12 cellular contexts compared by ENCODE assay signal in the genomic region with DNA sequence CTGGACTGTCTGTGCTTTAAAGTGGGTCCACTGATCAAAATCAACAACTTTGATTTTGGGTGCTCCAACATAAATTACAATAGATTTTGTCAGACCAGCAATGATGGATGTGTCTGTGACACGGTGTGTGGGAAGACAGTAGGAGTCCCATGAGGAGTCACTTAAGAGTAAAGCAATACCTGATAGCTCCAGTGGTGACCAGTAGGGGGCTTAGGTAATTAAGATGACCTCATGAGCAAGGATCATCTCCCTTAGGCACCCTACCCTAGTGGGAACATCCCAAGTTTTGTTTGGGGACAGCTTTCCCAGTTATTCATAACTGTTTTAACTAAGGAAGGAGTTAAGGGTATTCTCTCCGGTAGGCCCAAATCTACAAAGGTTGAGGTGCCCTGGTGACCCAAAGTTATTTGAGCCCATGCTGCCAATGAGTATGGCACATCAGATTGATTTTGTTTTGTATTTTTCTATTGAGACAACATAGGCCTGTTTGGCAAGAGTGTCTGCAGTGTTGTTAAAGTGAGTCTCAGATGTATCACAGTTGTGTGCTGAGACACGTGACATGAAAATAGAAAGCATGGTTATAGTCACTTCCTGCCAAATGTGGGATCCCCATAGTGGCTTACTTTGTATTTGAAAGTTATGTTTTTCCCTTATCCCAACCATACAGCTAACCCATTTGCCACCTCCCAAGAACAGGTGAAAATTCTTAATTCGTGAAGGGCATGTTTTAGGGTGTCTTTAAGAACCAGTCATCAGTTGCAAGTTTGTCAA.
DNase-seq lines count a peak whose midpoint lies in the region; ATAC-seq and TF ChIP-seq lines count a peak whose summit lies in the region.
"Had no signal": no experiment of that assay in that cellular context is flagged by ENCODE, and none has a peak within 500 bp of the region (broad histone marks: within the 10 kb centered on the region; RNA-seq: fewer than 3 reads in every experiment).

No MANE protein-coding gene starts in this region.

- TF ChIP-seq POLR2A in ovary (IDR thresholded peaks at IDR 0.05): no peak

- 87 to 90% (median 90%) methylated on average over 4 of the region's 4 CpGs for WGBS in ovary, 3 donors

- POLR2A ChIA-PET in GM10248 (lab: Yijun Ruan, JAX): no interaction called here

- peak; percentile 64 for ATAC-seq in GM19455 (IDR thresholded peaks at IDR 0.05; ENCODE audit: unreplicated experiment)
- peak; percentile 68 for ATAC-seq in HG03135 (IDR thresholded peaks at IDR 0.05; ENCODE audit: unreplicated experiment)
- ATAC-seq: psoas muscle had no signal

- H3K4me1 ChIP-seq in BE2C (no peaks in the 10 kb centered on the region), ovary (ENCODE audit: insufficient read depth) (no peaks in the 10 kb centered on the region)
- H3K4me1 ChIP-seq: psoas muscle had no signal

- TF ChIP-seq CTCF in BE2C (IDR thresholded peaks at IDR 0.05; ENCODE audit: low read depth, low read length) (peak; percentile 41), ovary (IDR thresholded peaks at IDR 0.05) (no peak), GM10248 (IDR thresholded peaks at IDR 0.05; ENCODE audit: control extremely low read depth, extremely low read depth, low read depth, missing control alignments) (no peak)

- no peak for TF ChIP-seq EP300 in ovary (IDR thresholded peaks at IDR 0.05)

- no peak overlapping the region for H3K27ac ChIP-seq in ovary
- H3K27ac ChIP-seq: psoas muscle had no signal

- H3K9me3 ChIP-seq in BE2C: no peaks in the 10 kb centered on the region
- H3K9me3 ChIP-seq in ovary: no peaks in the 10 kb centered on the region
- H3K9me3 ChIP-seq: psoas muscle had no signal

- DNase-seq in BE2C (peak; percentile 11), SK-MEL-5 (ENCODE audit: low read depth, low spot score) (peak; percentile 34), ovary (no peak), NCI-H146 (lab: John Stamatoyannopoulos, UW) (no peak), OCI-M2 (lab: John Stamatoyannopoulos, UW; ENCODE audit: unreplicated experiment) (no peak), GM10248 (ENCODE audit: extremely low spot score) (no peak)
- DNase-seq: activated CD8-positive, alpha-beta memory T cell treated with anti-CD3 and anti-CD28 coated beads, Interleukin-2, amount 50 U/mL, for 4 hours; MV-4-11; psoas muscle; Right ventricle myocardium superior had no signal

- no peaks in the 10 kb centered on the region for H3K36me3 ChIP-seq in BE2C
- no peaks in the 10 kb centered on the region for H3K36me3 ChIP-seq in ovary

- no peaks in the 10 kb centered on the region for H3K27me3 ChIP-seq in BE2C
- no peaks in the 10 kb centered on the region for H3K27me3 ChIP-seq in ovary

- intact Hi-C loops in ovary (cut with DNase I): no loop called here

- CTCF ChIA-PET in GM10248 (lab: Yijun Ruan, JAX): interaction anchor here (1.1 kb wide), 1 partner anchor 9 kb away, joined by 3 read pairs; no protein-coding TSS in a partner anchor

- in situ Hi-C loops in SK-MEL-5 (cut with HindIII; ENCODE audit: low pct_unique_long_range_greater_than_20kb, low sequenced_read_pairs): no loop called here

- H3K4me3 ChIP-seq in BE2C (ENCODE audit: low read depth, low read length) (no peak overlapping the region), ovary (no peak overlapping the region)
- H3K4me3 ChIP-seq: psoas muscle had no signal

Comparison
In these comparisons a context has a peak if more than half of its experiments do, and no peak if none do; other contexts are left out.
1. DNase-seq: peak in BE2C (single experiment) and SK-MEL-5 (single experiment); none in ovary (0 of 5), NCI-H146 (single experiment), OCI-M2 (single experiment) and GM10248 (single experiment).